ENCODE assay signal across 8 cellular contexts in the genomic region with DNA sequence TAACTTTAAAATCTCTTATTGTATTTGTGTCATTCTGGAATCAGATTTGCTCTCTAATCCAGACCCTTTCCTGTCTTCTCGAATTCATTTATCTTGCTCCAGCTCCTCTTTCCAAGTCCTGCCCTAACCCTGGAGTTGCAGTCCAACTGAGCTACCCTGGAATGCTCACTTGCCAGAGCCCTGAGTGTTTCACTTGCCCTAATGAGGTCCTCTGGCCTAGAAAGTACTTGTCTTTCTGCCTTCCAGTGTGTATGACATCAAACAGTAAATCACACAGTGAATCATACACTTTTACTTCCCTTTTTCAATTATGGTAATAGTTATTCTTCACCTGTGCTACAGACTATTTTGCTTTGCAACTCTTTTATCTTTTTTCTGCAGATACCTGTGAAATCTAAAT.
DNase-seq lines count a peak whose midpoint lies in the region; ATAC-seq and TF ChIP-seq lines count a peak whose summit lies in the region.

No MANE protein-coding gene starts in this region.

- DNase-seq in activated T-cell treated with anti-CD3 and anti-CD28 coated beads, Interleukin-2, amount 50 U/mL, for 24 hours, result peak; percentile 48
- no peak for DNase-seq in activated T-cell treated with anti-CD3 and anti-CD28 coated beads, Interleukin-2, amount 50 U/mL, for 1 hour
- DNase-seq in NOMO-1 treated with DMSO at 0.1 percent for 48 hours (lab: John Stamatoyannopoulos, UW; ENCODE audit: unreplicated experiment) (peak; percentile 85), fibroblast of mammary gland (ENCODE audit: low read depth) (peak; percentile 75), NCI-H524 treated with DMSO at 0.1 percent for 48 hours (lab: John Stamatoyannopoulos, UW) (no peak), T1000 (lab: John Stamatoyannopoulos, UW) (no peak), cerebellar nuclear complex (lab: John Stamatoyannopoulos, UW) (no peak)

- H3K36me3 Mint-ChIP-seq in activated T-cell treated with anti-CD3 and anti-CD28 coated beads, Interleukin-2, amount 50 U/mL, for 24 hours (ENCODE audit: low read depth), result peaks cover 14% of the 10 kb centered on the region

- H3K4me3 ChIP-seq in fibroblast of mammary gland (ENCODE audit: control insufficient read depth, low read depth, low read length), result no peak overlapping the region

- TF ChIP-seq CTCF in fibroblast of mammary gland (conservative IDR thresholded peaks at IDR 0.05; ENCODE audit: control insufficient read depth, insufficient read depth, low read depth, low read length), result no peak

- H3K27ac Mint-ChIP-seq in activated T-cell treated with anti-CD3 and anti-CD28 coated beads, Interleukin-2, amount 50 U/mL, for 24 hours, result peak overlapping the region; percentile 90

- H3K9me3 Mint-ChIP-seq in activated T-cell treated with anti-CD3 and anti-CD28 coated beads, Interleukin-2, amount 50 U/mL, for 24 hours, result no peaks in the 10 kb centered on the region

- H3K4me3 Mint-ChIP-seq in activated T-cell treated with anti-CD3 and anti-CD28 coated beads, Interleukin-2, amount 50 U/mL, for 24 hours, result peak overlapping the region; percentile 47

- H3K27me3 Mint-ChIP-seq in activated T-cell treated with anti-CD3 and anti-CD28 coated beads, Interleukin-2, amount 50 U/mL, for 24 hours, result no peaks in the 10 kb centered on the region

- ATAC-seq in HG02759 (IDR thresholded peaks at IDR 0.05; ENCODE audit: unreplicated experiment), result peak; percentile 96

- H3K4me1 Mint-ChIP-seq in activated T-cell treated with anti-CD3 and anti-CD28 coated beads, Interleukin-2, amount 50 U/mL, for 24 hours (ENCODE audit: low read depth), result peaks cover 62% of the 10 kb centered on the region

Comparison
In these comparisons a context has a peak if more than half of its experiments do, and no peak if none do; other contexts are left out.
1. DNase-seq: peak in activated T-cell treated with anti-CD3 and anti-CD28 coated beads, Interleukin-2, amount 50 U/mL, for 24 hours (single experiment), NOMO-1 treated with DMSO at 0.1 percent for 48 hours (single experiment) and fibroblast of mammary gland (single experiment); none in activated T-cell treated with anti-CD3 and anti-CD28 coated beads, Interleukin-2, amount 50 U/mL, for 1 hour (single experiment), NCI-H524 treated with DMSO at 0.1 percent for 48 hours (single experiment), T1000 (single experiment) and cerebellar nuclear complex (0 of 2).